ENCODE assay signal across 25 cellular contexts in the genomic region with DNA sequence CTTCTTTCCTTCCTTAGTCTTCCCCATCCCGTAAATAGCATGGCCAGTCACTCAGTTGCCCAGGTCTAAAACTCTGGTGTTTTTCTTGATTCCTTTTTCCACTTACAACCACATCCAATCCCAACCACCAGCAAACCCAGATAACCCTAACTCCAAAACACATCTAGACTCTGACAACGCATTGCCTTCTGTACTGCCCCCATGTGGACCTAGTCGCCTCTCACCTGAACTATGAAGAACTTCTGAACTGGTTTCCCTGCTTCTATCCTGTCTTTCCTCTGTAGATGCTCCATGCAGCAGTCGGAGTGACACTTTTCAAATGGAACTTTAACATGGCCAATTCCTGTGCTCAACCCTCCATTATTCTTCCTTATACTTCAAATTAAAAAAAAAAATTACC. TPM values are rescaled to one million over a fixed set of nuclear protein-coding genes. Genes with fewer than 3 reads are reported as not detected.
"Had no signal": no experiment of that assay in that cellular context is flagged by ENCODE, and none has a peak within 500 bp of the region (broad histone marks: within the 10 kb centered on the region; RNA-seq: fewer than 3 reads in every experiment).

No MANE protein-coding gene starts in this region.

- H3K4me3 ChIP-seq: cardiac muscle cell, K562, SK-N-MC had no signal

- H3K9me3 Mint-ChIP-seq: activated T-helper 1 cell treated with anti-CD3 and anti-CD28 coated beads, Interleukin-12 subunit alpha, Interleukin-12 subunit beta, Interleukin-2, Interleukin-4 antibody, amounts not matched to agents 30 ng/mL and 10 ng/mL and 1 ng/mL, durations not matched to agents 14 hours and 24 hours and 36 hours; T-helper 1 cell treated with Interleukin-12 subunit alpha and Interleukin-12 subunit beta and Interleukin-4 antibody, amounts not matched to agents 30 μg/mL and 1 μg/mL, for 36 hours had no signal

- H3K4me3 Mint-ChIP-seq: activated CD8-positive, alpha-beta memory T cell treated with anti-CD3 and anti-CD28 coated beads, Interleukin-2, amount 10 ng/mL, durations not matched to agents 7 days and 5 days; activated naive CD8-positive, alpha-beta T cell treated with anti-CD3 and anti-CD28 coated beads, Interleukin-2, amount 50 U/mL, for 24 hours; activated T-cell treated with anti-CD3 and anti-CD28 coated beads, Interleukin-2, amount 50 U/mL, for 24 hours; activated T-helper 1 cell treated with anti-CD3 and anti-CD28 coated beads, Interleukin-12 subunit alpha, Interleukin-12 subunit beta, Interleukin-2, Interleukin-4 antibody, amounts not matched to agents 30 ng/mL and 10 ng/mL and 1 ng/mL, durations not matched to agents 14 hours and 24 hours and 36 hours; brain; T-helper 1 cell treated with Interleukin-12 subunit alpha and Interleukin-12 subunit beta and Interleukin-4 antibody, amounts not matched to agents 30 μg/mL and 1 μg/mL, for 36 hours had no signal

- H3K27ac ChIP-seq: cardiac muscle cell, SK-N-MC had no signal

- DNase-seq: activated CD4-positive, alpha-beta T cell treated with anti-CD3 and anti-CD28 coated beads for 48 hours; activated CD4-positive, alpha-beta T cell treated with anti-CD3 and anti-CD28 coated beads, Interleukin-2, amount 50 U/mL, for 4 hours; activated CD4-positive, CD25-positive, alpha-beta regulatory T cell treated with anti-CD3 and anti-CD28 coated beads, Interleukin-2, amount 50 U/mL, for 72 hours; activated CD8-positive, alpha-beta memory T cell treated with anti-CD3 and anti-CD28 coated beads, Interleukin-2, amount 10 ng/mL, durations not matched to agents 7 days and 5 days; activated effector memory CD4-positive, alpha-beta T cell treated with Interleukin-2 at 50 U/mL for 16 hours; activated naive CD4-positive, alpha-beta T cell treated with Interleukin-2 at 50 U/mL for 16 hours; activated naive CD8-positive, alpha-beta T cell treated with anti-CD3 and anti-CD28 coated beads, Interleukin-2, amount 50 U/mL, for 24 hours; activated T-cell treated with anti-CD3 and anti-CD28 coated beads, Interleukin-2, amount 50 U/mL, for 24 hours; amniotic stem cell; Kasumi-1; NCI-H1048; NCI-H146; NCI-H187 treated with DMSO at 0.1 percent for 48 hours; NCI-H2081 treated with DMSO at 0.1 percent for 48 hours; SW 1271 had no signal

- FAIRE-seq: astrocyte, K562 had no signal

- H3K27ac Mint-ChIP-seq: activated CD8-positive, alpha-beta memory T cell treated with anti-CD3 and anti-CD28 coated beads, Interleukin-2, amount 10 ng/mL, durations not matched to agents 7 days and 5 days; activated naive CD4-positive, alpha-beta T cell treated with anti-CD3 and anti-CD28 coated beads, Interleukin-2, amount 50 U/mL, for 72 hours; activated naive CD8-positive, alpha-beta T cell treated with anti-CD3 and anti-CD28 coated beads, Interleukin-2, amount 50 U/mL, for 24 hours; activated T-cell treated with anti-CD3 and anti-CD28 coated beads, Interleukin-2, amount 50 U/mL, for 24 hours; activated T-helper 1 cell treated with anti-CD3 and anti-CD28 coated beads, Interleukin-12 subunit alpha, Interleukin-12 subunit beta, Interleukin-2, Interleukin-4 antibody, amounts not matched to agents 30 ng/mL and 10 ng/mL and 1 ng/mL, durations not matched to agents 14 hours and 24 hours and 36 hours; brain; T-helper 1 cell treated with Interleukin-12 subunit alpha and Interleukin-12 subunit beta and Interleukin-4 antibody, amounts not matched to agents 30 μg/mL and 1 μg/mL, for 36 hours had no signal

- ATAC-seq: activated CD8-positive, alpha-beta memory T cell treated with anti-CD3 and anti-CD28 coated beads, Interleukin-2, amount 10 ng/mL, durations not matched to agents 7 days and 5 days; activated naive CD4-positive, alpha-beta T cell treated with anti-CD3 and anti-CD28 coated beads, Interleukin-2, amount 50 U/mL, for 72 hours; activated naive CD8-positive, alpha-beta T cell treated with anti-CD3 and anti-CD28 coated beads, Interleukin-2, amount 50 U/mL, for 24 hours; K562; Right ventricle myocardium inferior had no signal

- H3K36me3 Mint-ChIP-seq: activated CD8-positive, alpha-beta memory T cell treated with anti-CD3 and anti-CD28 coated beads, Interleukin-2, amount 10 ng/mL, durations not matched to agents 7 days and 5 days; activated naive CD4-positive, alpha-beta T cell treated with anti-CD3 and anti-CD28 coated beads, Interleukin-2, amount 50 U/mL, for 72 hours had no signal

- H3K4me1 Mint-ChIP-seq: activated CD8-positive, alpha-beta memory T cell treated with anti-CD3 and anti-CD28 coated beads, Interleukin-2, amount 10 ng/mL, durations not matched to agents 7 days and 5 days; activated naive CD8-positive, alpha-beta T cell treated with anti-CD3 and anti-CD28 coated beads, Interleukin-2, amount 50 U/mL, for 24 hours had no signal

- H3K27me3 Mint-ChIP-seq: activated CD8-positive, alpha-beta memory T cell treated with anti-CD3 and anti-CD28 coated beads, Interleukin-2, amount 10 ng/mL, durations not matched to agents 7 days and 5 days had no signal

- H3K36me3 ChIP-seq: cardiac muscle cell had no signal

RNA-seq across cellular contexts. Expression of gene ST6GAL2, which starts 26.5 kb away (rescaled TPM):
- total RNA-seq: activated CD8-positive, alpha-beta memory T cell treated with anti-CD3 and anti-CD28 coated beads, Interleukin-2, amount 10 ng/mL, durations not matched to agents 7 days and 5 days; activated naive CD4-positive, alpha-beta T cell treated with anti-CD3 and anti-CD28 coated beads, Interleukin-2, amount 50 U/mL, for 72 hours; activated T-helper 1 cell treated with anti-CD3 and anti-CD28 coated beads, Interleukin-12 subunit alpha, Interleukin-12 subunit beta, Interleukin-2, Interleukin-4 antibody, amounts not matched to agents 30 ng/mL and 10 ng/mL and 1 ng/mL, durations not matched to agents 14 hours and 24 hours and 36 hours; K562; M059J had no signal
- polyA plus RNA-seq: K562 had no signal
